1 cellular context compared by ENCODE assay signal in the genomic region with DNA sequence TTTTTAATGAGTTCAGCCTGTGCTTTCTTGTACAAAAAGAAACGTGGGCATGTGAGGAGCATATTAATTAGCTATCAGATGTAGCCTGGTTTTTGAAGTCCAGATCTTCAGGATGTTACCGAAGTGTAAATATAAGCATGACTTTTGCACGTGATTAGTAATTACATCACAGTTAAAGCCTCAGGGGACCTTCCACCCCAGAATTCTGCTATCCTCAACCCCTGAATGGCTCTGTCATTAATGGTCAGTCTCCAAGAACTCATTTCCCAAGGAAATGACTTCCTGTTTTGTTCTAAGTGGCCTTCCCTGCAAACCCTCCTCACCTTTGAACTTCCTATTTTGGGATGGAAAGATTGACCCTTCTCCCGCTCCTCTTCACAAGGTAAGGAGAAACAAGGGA.
TF ChIP-seq lines count a peak whose summit lies in the region.

No MANE protein-coding gene starts in this region.

TF ChIP-seq in HepG2, 621 proteins besides CTCF, POLR2A, EP300 and RAD21 (continued from another document):
- TF ChIP-seq, protein P1, sequence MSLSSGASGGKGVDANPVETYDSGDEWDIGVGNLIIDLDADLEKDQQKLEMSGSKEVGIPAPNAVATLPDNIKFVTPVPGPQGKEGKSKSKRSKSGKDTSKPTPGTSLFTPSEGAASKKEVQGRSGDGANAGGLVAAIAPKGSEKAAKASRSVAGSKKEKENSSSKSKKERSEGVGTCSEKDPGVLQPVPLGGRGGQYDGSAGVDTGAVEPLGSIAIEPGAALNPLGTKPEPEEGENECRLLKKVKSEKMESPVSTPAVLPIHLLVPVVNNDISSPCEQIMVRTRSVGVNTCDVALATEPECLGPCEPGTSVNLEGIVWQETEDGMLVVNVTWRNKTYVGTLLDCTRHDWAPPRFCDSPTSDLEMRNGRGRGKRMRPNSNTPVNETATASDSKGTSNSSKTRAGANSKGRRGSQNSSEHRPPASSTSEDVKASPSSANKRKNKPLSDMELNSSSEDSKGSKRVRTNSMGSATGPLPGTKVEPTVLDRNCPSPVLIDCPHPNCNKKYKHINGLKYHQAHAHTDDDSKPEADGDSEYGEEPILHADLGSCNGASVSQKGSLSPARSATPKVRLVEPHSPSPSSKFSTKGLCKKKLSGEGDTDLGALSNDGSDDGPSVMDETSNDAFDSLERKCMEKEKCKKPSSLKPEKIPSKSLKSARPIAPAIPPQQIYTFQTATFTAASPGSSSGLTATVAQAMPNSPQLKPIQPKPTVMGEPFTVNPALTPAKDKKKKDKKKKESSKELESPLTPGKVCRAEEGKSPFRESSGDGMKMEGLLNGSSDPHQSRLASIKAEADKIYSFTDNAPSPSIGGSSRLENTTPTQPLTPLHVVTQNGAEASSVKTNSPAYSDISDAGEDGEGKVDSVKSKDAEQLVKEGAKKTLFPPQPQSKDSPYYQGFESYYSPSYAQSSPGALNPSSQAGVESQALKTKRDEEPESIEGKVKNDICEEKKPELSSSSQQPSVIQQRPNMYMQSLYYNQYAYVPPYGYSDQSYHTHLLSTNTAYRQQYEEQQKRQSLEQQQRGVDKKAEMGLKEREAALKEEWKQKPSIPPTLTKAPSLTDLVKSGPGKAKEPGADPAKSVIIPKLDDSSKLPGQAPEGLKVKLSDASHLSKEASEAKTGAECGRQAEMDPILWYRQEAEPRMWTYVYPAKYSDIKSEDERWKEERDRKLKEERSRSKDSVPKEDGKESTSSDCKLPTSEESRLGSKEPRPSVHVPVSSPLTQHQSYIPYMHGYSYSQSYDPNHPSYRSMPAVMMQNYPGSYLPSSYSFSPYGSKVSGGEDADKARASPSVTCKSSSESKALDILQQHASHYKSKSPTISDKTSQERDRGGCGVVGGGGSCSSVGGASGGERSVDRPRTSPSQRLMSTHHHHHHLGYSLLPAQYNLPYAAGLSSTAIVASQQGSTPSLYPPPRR (CRISPR knock-in tag; IDR thresholded peaks at IDR 0.05; ENCODE audit: borderline replicate concordance): no peak
- TF ChIP-seq NCOA1 (CRISPR knock-in tag; IDR thresholded peaks at IDR 0.05) (no peak), RFXAP (CRISPR knock-in tag; IDR thresholded peaks at IDR 0.05; ENCODE audit: borderline replicate concordance) (no peak), ELF1 (CRISPR knock-in tag; IDR thresholded peaks at IDR 0.05) (no peak), NFKB2 (CRISPR knock-in tag; IDR thresholded peaks at IDR 0.05; ENCODE audit: borderline replicate concordance) (no peak), ZNF205 (CRISPR knock-in tag; IDR thresholded peaks at IDR 0.05) (no peak), GATA4 (IDR thresholded peaks at IDR 0.05; ENCODE audit: borderline replicate concordance, low read depth) (no peak)
- TF ChIP-seq, protein P2, sequence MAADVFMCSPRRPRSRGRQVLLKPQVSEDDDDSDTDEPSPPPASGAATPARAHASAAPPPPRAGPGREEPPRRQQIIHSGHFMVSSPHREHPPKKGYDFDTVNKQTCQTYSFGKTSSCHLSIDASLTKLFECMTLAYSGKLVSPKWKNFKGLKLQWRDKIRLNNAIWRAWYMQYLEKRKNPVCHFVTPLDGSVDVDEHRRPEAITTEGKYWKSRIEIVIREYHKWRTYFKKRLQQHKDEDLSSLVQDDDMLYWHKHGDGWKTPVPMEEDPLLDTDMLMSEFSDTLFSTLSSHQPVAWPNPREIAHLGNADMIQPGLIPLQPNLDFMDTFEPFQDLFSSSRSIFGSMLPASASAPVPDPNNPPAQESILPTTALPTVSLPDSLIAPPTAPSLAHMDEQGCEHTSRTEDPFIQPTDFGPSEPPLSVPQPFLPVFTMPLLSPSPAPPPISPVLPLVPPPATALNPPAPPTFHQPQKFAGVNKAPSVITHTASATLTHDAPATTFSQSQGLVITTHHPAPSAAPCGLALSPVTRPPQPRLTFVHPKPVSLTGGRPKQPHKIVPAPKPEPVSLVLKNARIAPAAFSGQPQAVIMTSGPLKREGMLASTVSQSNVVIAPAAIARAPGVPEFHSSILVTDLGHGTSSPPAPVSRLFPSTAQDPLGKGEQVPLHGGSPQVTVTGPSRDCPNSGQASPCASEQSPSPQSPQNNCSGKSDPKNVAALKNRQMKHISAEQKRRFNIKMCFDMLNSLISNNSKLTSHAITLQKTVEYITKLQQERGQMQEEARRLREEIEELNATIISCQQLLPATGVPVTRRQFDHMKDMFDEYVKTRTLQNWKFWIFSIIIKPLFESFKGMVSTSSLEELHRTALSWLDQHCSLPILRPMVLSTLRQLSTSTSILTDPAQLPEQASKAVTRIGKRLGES (CRISPR knock-in tag; IDR thresholded peaks at IDR 0.05; ENCODE audit: borderline replicate concordance): peak; percentile 56; the same call in 1 of the 2 replicates
